ENCODE assay signal across 8 cellular contexts in genomic region chr1:159089184-159089791, GRCh38. TPM values are rescaled to one million over a fixed set of nuclear protein-coding genes. Genes with fewer than 3 reads are reported as not detected.
DNase-seq lines count a peak whose midpoint lies in the region; ATAC-seq and TF ChIP-seq lines count a peak whose summit lies in the region.

No MANE protein-coding gene starts in this region.

- peak; percentile 34; the same call in 1 of the 2 replicates for TF ChIP-seq CTCF in AG10803 (conservative IDR thresholded peaks at IDR 0.05; ENCODE audit: low read length)
- TF ChIP-seq CTCF in OCI-LY3 (IDR thresholded peaks at IDR 0.05; ENCODE audit: low read depth, low read length) = peak; percentile 89
- peak; percentile 45 for TF ChIP-seq CTCF in fibroblast of villous mesenchyme (IDR thresholded peaks at IDR 0.05; ENCODE audit: insufficient read depth, low read depth, low read length)

- DNase-seq in AG10803 (ENCODE audit: low read depth) (no peak), fibroblast of villous mesenchyme (ENCODE audit: low read depth) (no peak), mucosa of gallbladder (ENCODE audit: low spot score) (no peak), NCI-H1092 (lab: John Stamatoyannopoulos, UW) (no peak), NCI-H1436 (lab: John Stamatoyannopoulos, UW) (no peak)

- H3K4me3 ChIP-seq in AG10803 (ENCODE audit: low read length) (no peak overlapping the region), OCI-LY3 (ENCODE audit: low read length) (peak overlapping the region; percentile 20), fibroblast of villous mesenchyme (ENCODE audit: low read depth, low read length) (no peak overlapping the region)

- peak overlapping the region; percentile 5; the same call in 1 of the 2 replicates for H2AFZ ChIP-seq in OCI-LY3 (ENCODE audit: low read depth, low read length)

- no peaks in the 10 kb centered on the region for H3K9me3 ChIP-seq in OCI-LY3 (ENCODE audit: insufficient read depth, low read length)

- peak overlapping the region; percentile 58 for H3K27ac ChIP-seq in OCI-LY3 (ENCODE audit: low read length)

- ATAC-seq in GM18511 (IDR thresholded peaks at IDR 0.05; ENCODE audit: unreplicated experiment) (peak; percentile 46), HG03135 (IDR thresholded peaks at IDR 0.05; ENCODE audit: unreplicated experiment) (no peak)

- H3K4me1 ChIP-seq in OCI-LY3 (ENCODE audit: low read length) = peaks cover 29% of the 10 kb centered on the region

- H3K4me2 ChIP-seq in OCI-LY3 (ENCODE audit: low read length) = peak overlapping the region; percentile 56

- H3K79me2 ChIP-seq in OCI-LY3 (ENCODE audit: low read length) = no peaks in the 10 kb centered on the region

- H4K20me1 ChIP-seq in OCI-LY3 (ENCODE audit: insufficient read depth, low read length) = no peaks in the 10 kb centered on the region

- H3K9ac ChIP-seq in OCI-LY3 (ENCODE audit: low read length) = peak overlapping the region; percentile 24; the same call in 1 of the 2 replicates

- H3K36me3 ChIP-seq in OCI-LY3 (replicated peaks; ENCODE audit: low read depth, low read length) = no peaks in the 10 kb centered on the region

- no peaks in the 10 kb centered on the region for H3K27me3 ChIP-seq in OCI-LY3 (ENCODE audit: low read depth, low read length)

RNA-seq across cellular contexts. Expression of gene AIM2, which starts 12.7 kb away (rescaled TPM):
- total RNA-seq in fibroblast of villous mesenchyme (0.32 TPM in 1 of 2 replicates, not detected in the other), mucosa of gallbladder (0.86 TPM)

Comparison
In these comparisons a context has a peak if more than half of its experiments do, and no peak if none do; other contexts are left out.
1. CTCF ChIP-seq: peak in every context shown above with its lines; median percentile 89 in OCI-LY3; 45 in fibroblast of villous mesenchyme; 34 in AG10803.